ENCODE assay signal across 11 cellular contexts in genomic region chr21:41932191-41932575, GRCh38.
A peak's percentile ranks its signal among the peaks of the same experiment; 100 is the strongest.
DNase-seq lines count a peak whose midpoint lies in the region; ATAC-seq lines count a peak whose summit lies in the region.
"Had no signal": no experiment of that assay in that cellular context is flagged by ENCODE, and none has a peak within 500 bp of the region (broad histone marks: within the 10 kb centered on the region; RNA-seq: fewer than 3 reads in every experiment).

No MANE protein-coding gene starts in this region.

- peak; percentile 28 for ATAC-seq in stimulated activated naive CD8-positive, alpha-beta T cell treated with anti-CD3 and anti-CD28 coated beads, Interleukin-15, amount 100 ng/mL, for 72 hours
- ATAC-seq in stimulated activated naive CD8-positive, alpha-beta T cell treated with anti-CD3 and anti-CD28 coated beads, Interleukin-15, Interleukin-2, amounts not matched to agents 100 U/mL and 50 U/mL, for 24 hours, result no peak
- no peak for ATAC-seq in HG02938 (IDR thresholded peaks at IDR 0.05; ENCODE audit: unreplicated experiment)
- ATAC-seq: T-cell had no signal

- H3K27me3 Mint-ChIP-seq in stimulated activated naive CD8-positive, alpha-beta T cell treated with anti-CD3 and anti-CD28 coated beads, Interleukin-15, amount 100 ng/mL, for 72 hours, result peaks cover 17% of the 10 kb centered on the region

- peaks cover 51% of the 10 kb centered on the region for H3K4me1 Mint-ChIP-seq in stimulated activated naive CD8-positive, alpha-beta T cell treated with anti-CD3 and anti-CD28 coated beads, Interleukin-15, amount 100 ng/mL, for 72 hours

- H3K9me3 Mint-ChIP-seq in stimulated activated naive CD8-positive, alpha-beta T cell treated with anti-CD3 and anti-CD28 coated beads, Interleukin-15, amount 100 ng/mL, for 72 hours, result no peaks in the 10 kb centered on the region
- H3K9me3 Mint-ChIP-seq: T-cell had no signal

- H3K27ac Mint-ChIP-seq in stimulated activated naive CD8-positive, alpha-beta T cell treated with anti-CD3 and anti-CD28 coated beads, Interleukin-15, amount 100 ng/mL, for 72 hours, result peak overlapping the region in 1 of 2 donors; percentile 87
- H3K27ac Mint-ChIP-seq: T-cell had no signal

- DNase-seq in stimulated activated naive CD8-positive, alpha-beta T cell treated with anti-CD3 and anti-CD28 coated beads, Interleukin-15, amount 100 ng/mL, for 72 hours, result no peak
- DNase-seq in stimulated activated naive CD8-positive, alpha-beta T cell treated with anti-CD3 and anti-CD28 coated beads, Interleukin-15, Interleukin-2, amounts not matched to agents 100 U/mL and 50 U/mL, for 24 hours, result no peak
- peak; percentile 87 for DNase-seq in astrocyte of the hippocampus (ENCODE audit: low read depth, low spot score)
- DNase-seq in iris pigment epithelial cell (ENCODE audit: low read depth), result peak; percentile 88
- DNase-seq in NCI-H345 (lab: John Stamatoyannopoulos, UW), result no peak
- DNase-seq in NCI-H1105 treated with DMSO at 0.1 percent for 48 hours (lab: John Stamatoyannopoulos, UW), result no peak
- no peak for DNase-seq in NCI-H2081 (lab: John Stamatoyannopoulos, UW)
- DNase-seq: occipital lobe; stimulated activated naive CD4-positive, alpha-beta T cell; T-cell had no signal

- H3K4me3 Mint-ChIP-seq in stimulated activated naive CD8-positive, alpha-beta T cell treated with anti-CD3 and anti-CD28 coated beads, Interleukin-15, amount 100 ng/mL, for 72 hours, result no peak overlapping the region

Comparison
In these comparisons a context has a peak if more than half of its experiments do, and no peak if none do; other contexts are left out.
1. DNase-seq: peak in astrocyte of the hippocampus (single experiment) and iris pigment epithelial cell (single experiment); none in stimulated activated naive CD8-positive, alpha-beta T cell treated with anti-CD3 and anti-CD28 coated beads, Interleukin-15, amount 100 ng/mL, for 72 hours (0 of 2), stimulated activated naive CD8-positive, alpha-beta T cell treated with anti-CD3 and anti-CD28 coated beads, Interleukin-15, Interleukin-2, amounts not matched to agents 100 U/mL and 50 U/mL, for 24 hours (single experiment), NCI-H345 (single experiment), NCI-H1105 treated with DMSO at 0.1 percent for 48 hours (single experiment) and NCI-H2081 (0 of 2).